Comparison of ENCODE assay signal across 17 cellular contexts in the genomic region with DNA sequence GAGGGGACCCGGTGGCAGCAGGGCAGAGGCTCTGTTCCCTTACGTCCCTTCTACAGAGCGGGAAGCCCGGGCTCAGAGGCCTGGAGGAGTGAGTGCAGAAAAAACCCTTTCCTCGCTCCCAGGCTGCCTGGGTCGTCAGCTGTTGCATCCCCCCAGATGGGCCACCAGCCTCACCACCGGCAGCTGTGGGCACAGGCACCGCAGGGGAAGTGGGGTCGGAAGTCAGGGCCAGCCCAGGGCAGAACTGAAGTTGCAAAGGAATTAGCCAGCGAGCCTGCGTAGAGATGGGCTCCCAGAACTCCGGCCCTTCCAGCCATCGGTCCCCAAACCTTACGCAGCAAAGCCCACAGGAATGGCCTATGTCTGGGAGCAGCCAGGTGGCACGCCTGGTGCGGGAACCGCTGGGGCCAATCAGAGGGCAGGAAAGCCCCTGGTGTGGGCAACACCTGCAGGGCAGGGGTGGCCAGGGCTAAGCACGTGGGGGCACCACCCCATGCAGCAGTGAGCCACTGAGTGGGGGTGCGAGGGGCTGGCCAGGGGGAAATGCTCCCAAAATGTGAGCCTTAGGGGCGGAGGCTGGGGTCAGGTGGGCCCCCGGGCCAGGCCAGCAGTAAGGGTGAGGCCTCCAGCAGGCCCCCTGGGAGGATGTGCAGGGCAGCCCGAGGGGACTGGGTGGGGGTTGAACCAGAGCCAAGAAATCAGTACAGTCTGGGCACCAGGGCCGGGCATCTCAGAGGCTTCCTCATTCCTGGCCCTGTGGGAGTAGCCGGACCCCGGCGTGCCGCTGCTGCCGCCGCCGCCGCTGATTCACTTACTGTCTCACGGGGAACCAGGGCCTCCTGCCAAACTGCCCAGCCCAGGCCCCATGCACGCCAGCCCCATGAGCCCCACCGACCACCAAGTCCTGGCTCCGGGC. TPM values are rescaled to one million over a fixed set of nuclear protein-coding genes. Genes with fewer than 3 reads are reported as not detected.
DNase-seq lines count a peak whose midpoint lies in the region; ATAC-seq lines count a peak whose summit lies in the region.
"Had no signal": no experiment of that assay in that cellular context is flagged by ENCODE, and none has a peak within 500 bp of the region (broad histone marks: within the 10 kb centered on the region; RNA-seq: fewer than 3 reads in every experiment).

No MANE protein-coding gene starts in this region.

- peaks cover 5% of the 10 kb centered on the region for H3K9me3 Mint-ChIP-seq in activated T-cell treated with anti-CD3 and anti-CD28 coated beads, Interleukin-2, amount 50 U/mL, for 4 hours

- DNase-seq in MG63 (peak; percentile 31), amniotic epithelial cell (ENCODE audit: low read depth) (peak; percentile 27), left lobe of liver (ENCODE audit: low spot score) (no peak), NCI-H1417 treated with DMSO at 0.1 percent for 48 hours (lab: John Stamatoyannopoulos, UW) (no peak), NCI-H2107 treated with DMSO at 0.1 percent for 48 hours (lab: John Stamatoyannopoulos, UW; ENCODE audit: unreplicated experiment) (no peak)
- DNase-seq in activated T-cell treated with anti-CD3 and anti-CD28 coated beads, Interleukin-2, amount 50 U/mL, for 4 hours = no peak
- DNase-seq: ACHN; activated CD8-positive, alpha-beta T cell treated with anti-CD3 and anti-CD28 coated beads, Interleukin-2, amount 10 ng/mL, durations not matched to agents 7 days and 5 days; erythroblast; Karpas-422; mesendoderm; NCI-H2171 treated with DMSO at 0.1 percent for 48 hours; posterior cingulate gyrus; uterus had no signal

- peak overlapping the region; percentile 63 for H3K27ac ChIP-seq in BLaER1
- H3K27ac ChIP-seq: uterus had no signal

- no peaks in the 10 kb centered on the region for H3K27me3 ChIP-seq in BLaER1
- H3K27me3 ChIP-seq in MG63 = no peaks in the 10 kb centered on the region
- H3K27me3 ChIP-seq: uterus had no signal

- H3K36me3 ChIP-seq in BLaER1 (no peaks in the 10 kb centered on the region), MG63 (no peaks in the 10 kb centered on the region)
- H3K36me3 ChIP-seq: uterus had no signal

- H3K9me3 ChIP-seq in BLaER1 (peaks cover 12% of the 10 kb centered on the region), MG63 (peaks cover 5% of the 10 kb centered on the region; the same call in 1 of the 2 replicates)
- H3K9me3 ChIP-seq: uterus had no signal

- no peak overlapping the region for H3K4me3 Mint-ChIP-seq in activated T-cell treated with anti-CD3 and anti-CD28 coated beads, Interleukin-2, amount 50 U/mL, for 4 hours
- H3K4me3 Mint-ChIP-seq: activated CD8-positive, alpha-beta T cell treated with anti-CD3 and anti-CD28 coated beads, Interleukin-2, amount 10 ng/mL, durations not matched to agents 7 days and 5 days; T-helper 2 cell treated with Interferon-gamma antibody and Interleukin-4, amounts not matched to agents 5 μg/mL and 100 μg/mL, for 36 hours had no signal

- peak overlapping the region; percentile 39; the same call in 1 of the 2 replicates for H3K9ac ChIP-seq in BLaER1

- peak overlapping the region; percentile 100 for H3K4me2 ChIP-seq in BLaER1

- peaks cover 47% of the 10 kb centered on the region for H4K20me1 ChIP-seq in BLaER1

- H3K27me3 Mint-ChIP-seq in activated T-cell treated with anti-CD3 and anti-CD28 coated beads, Interleukin-2, amount 50 U/mL, for 4 hours (ENCODE audit: low read depth) = peaks cover 2% of the 10 kb centered on the region

- H3K36me3 Mint-ChIP-seq in activated T-cell treated with anti-CD3 and anti-CD28 coated beads, Interleukin-2, amount 50 U/mL, for 4 hours (ENCODE audit: insufficient read depth) = no peaks in the 10 kb centered on the region

- H3K4me1 ChIP-seq in BLaER1 = peaks cover 41% of the 10 kb centered on the region
- H3K4me1 ChIP-seq: uterus had no signal

- ATAC-seq in left lobe of liver = peak; percentile 8
- ATAC-seq in GM18868 (IDR thresholded peaks at IDR 0.05; ENCODE audit: unreplicated experiment) = no peak
- no peak for ATAC-seq in activated T-cell treated with anti-CD3 and anti-CD28 coated beads, Interleukin-2, amount 50 U/mL, for 4 hours
- ATAC-seq: activated CD8-positive, alpha-beta T cell treated with anti-CD3 and anti-CD28 coated beads, Interleukin-2, amount 10 ng/mL, durations not matched to agents 7 days and 5 days had no signal

- H3K4me3 ChIP-seq in BLaER1 (peak overlapping the region; percentile 54), MG63 (no peak overlapping the region)
- H3K4me3 ChIP-seq: uterus had no signal

- H3K4me1 Mint-ChIP-seq in activated T-cell treated with anti-CD3 and anti-CD28 coated beads, Interleukin-2, amount 50 U/mL, for 4 hours (ENCODE audit: low read depth) = no peaks in the 10 kb centered on the region

RNA-seq across cellular contexts. Expression of gene WNT7B, which starts 58.2 kb away (rescaled TPM):
- 5.6 and 7.9 TPM in 2 replicates for total RNA-seq in MG63 (2014; rRNA removed; shearing (Covaris generic); ENCODE audit: low replicate concordance)
- total RNA-seq in left lobe of liver = 0.08 TPM
- total RNA-seq in activated T-cell treated with anti-CD3 and anti-CD28 coated beads, Interleukin-2, amount 50 U/mL, for 4 hours = under 1 TPM in 1 of 3 donors, not detected in 2; 0.05 TPM
- total RNA-seq: activated CD8-positive, alpha-beta T cell treated with anti-CD3 and anti-CD28 coated beads, Interleukin-2, amount 10 ng/mL, durations not matched to agents 7 days and 5 days had no signal

Comparison
In these comparisons a context has a peak if more than half of its experiments do, and no peak if none do; other contexts are left out.
1. DNase-seq: peak in MG63 (single experiment) and amniotic epithelial cell (single experiment); none in left lobe of liver (single experiment), NCI-H1417 treated with DMSO at 0.1 percent for 48 hours (single experiment), activated T-cell treated with anti-CD3 and anti-CD28 coated beads, Interleukin-2, amount 50 U/mL, for 4 hours (single experiment) and NCI-H2107 treated with DMSO at 0.1 percent for 48 hours (single experiment).